1 cellular context compared by ENCODE assay signal in genomic region chr19:984165-984967, GRCh38.
TF ChIP-seq lines count a peak whose summit lies in the region.

A gene with protein sequence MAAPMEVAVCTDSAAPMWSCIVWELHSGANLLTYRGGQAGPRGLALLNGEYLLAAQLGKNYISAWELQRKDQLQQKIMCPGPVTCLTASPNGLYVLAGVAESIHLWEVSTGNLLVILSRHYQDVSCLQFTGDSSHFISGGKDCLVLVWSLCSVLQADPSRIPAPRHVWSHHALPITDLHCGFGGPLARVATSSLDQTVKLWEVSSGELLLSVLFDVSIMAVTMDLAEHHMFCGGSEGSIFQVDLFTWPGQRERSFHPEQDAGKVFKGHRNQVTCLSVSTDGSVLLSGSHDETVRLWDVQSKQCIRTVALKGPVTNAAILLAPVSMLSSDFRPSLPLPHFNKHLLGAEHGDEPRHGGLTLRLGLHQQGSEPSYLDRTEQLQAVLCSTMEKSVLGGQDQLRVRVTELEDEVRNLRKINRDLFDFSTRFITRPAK (plus strand): TSS chr19:984345. CDS start chr19:984354, 9 bp downstream.

TF ChIP-seq in HepG2, 621 proteins besides CTCF, POLR2A, EP300 and RAD21 (continued from another document and continues in another):
- peak; percentile 95 for TF ChIP-seq ZNF687 (CRISPR knock-in tag; IDR thresholded peaks at IDR 0.05)
- 0 out of 2 replicates have a peak, but pooled peaks have one; percentile 51 for TF ChIP-seq RFXAP (CRISPR knock-in tag; IDR thresholded peaks at IDR 0.05; ENCODE audit: borderline replicate concordance)
- peak; percentile 62; the same call in 1 of the 2 replicates for TF ChIP-seq REPIN1 (CRISPR knock-in tag; IDR thresholded peaks at IDR 0.05; ENCODE audit: borderline replicate concordance, low read depth)
- peak; percentile 97 for TF ChIP-seq SAFB2 (CRISPR knock-in tag; IDR thresholded peaks at IDR 0.05; ENCODE audit: borderline replicate concordance, low read depth)
- peak; percentile 77; the same call in 1 of the 2 replicates for TF ChIP-seq EEA1 (CRISPR knock-in tag; IDR thresholded peaks at IDR 0.05; ENCODE audit: borderline replicate concordance)
- peak; percentile 95 for TF ChIP-seq KDM5A (IDR thresholded peaks at IDR 0.05; ENCODE audit: borderline replicate concordance, low read length)
- TF ChIP-seq PITX1 (CRISPR knock-in tag; IDR thresholded peaks at IDR 0.05) = peak; percentile 32; the same call in 1 of the 2 replicates
- no peak for TF ChIP-seq KDM1A (CRISPR knock-in tag; IDR thresholded peaks at IDR 0.05)
- TF ChIP-seq ELF3 (CRISPR knock-in tag; IDR thresholded peaks at IDR 0.05) = 0 out of 2 replicates have a peak, but pooled peaks have one; percentile 21
- peak; percentile 46; the same call in 1 of the 2 replicates for TF ChIP-seq FOXA3 (CRISPR knock-in tag; IDR thresholded peaks at IDR 0.05)
- no peak for TF ChIP-seq DDIT3 (CRISPR knock-in tag; IDR thresholded peaks at IDR 0.05)
- TF ChIP-seq HNRNPL (IDR thresholded peaks at IDR 0.05; ENCODE audit: low read depth, low read length) = 0 out of 2 replicates have a peak, but pooled peaks have one; percentile 41
- no peak for TF ChIP-seq GLI4 (CRISPR knock-in tag; IDR thresholded peaks at IDR 0.05; ENCODE audit: borderline replicate concordance)
- TF ChIP-seq, protein P1, sequence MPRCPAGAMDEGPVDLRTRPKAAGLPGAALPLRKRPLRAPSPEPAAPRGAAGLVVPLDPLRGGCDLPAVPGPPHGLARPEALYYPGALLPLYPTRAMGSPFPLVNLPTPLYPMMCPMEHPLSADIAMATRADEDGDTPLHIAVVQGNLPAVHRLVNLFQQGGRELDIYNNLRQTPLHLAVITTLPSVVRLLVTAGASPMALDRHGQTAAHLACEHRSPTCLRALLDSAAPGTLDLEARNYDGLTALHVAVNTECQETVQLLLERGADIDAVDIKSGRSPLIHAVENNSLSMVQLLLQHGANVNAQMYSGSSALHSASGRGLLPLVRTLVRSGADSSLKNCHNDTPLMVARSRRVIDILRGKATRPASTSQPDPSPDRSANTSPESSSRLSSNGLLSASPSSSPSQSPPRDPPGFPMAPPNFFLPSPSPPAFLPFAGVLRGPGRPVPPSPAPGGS (CRISPR knock-in tag; IDR thresholded peaks at IDR 0.05) = 0 out of 2 replicates have a peak, but pooled peaks have one; percentile 54
- TF ChIP-seq ATF7-NPFF (CRISPR knock-in tag; IDR thresholded peaks at IDR 0.05; ENCODE audit: low read depth) = no peak; the same call in 1 of the 2 replicates
- peak; percentile 90 for TF ChIP-seq BRD4 (CRISPR knock-in tag; IDR thresholded peaks at IDR 0.05)
- peak; percentile 79; the same call in 1 of the 2 replicates for TF ChIP-seq RFXANK (CRISPR knock-in tag; IDR thresholded peaks at IDR 0.05)
- TF ChIP-seq, protein P2, sequence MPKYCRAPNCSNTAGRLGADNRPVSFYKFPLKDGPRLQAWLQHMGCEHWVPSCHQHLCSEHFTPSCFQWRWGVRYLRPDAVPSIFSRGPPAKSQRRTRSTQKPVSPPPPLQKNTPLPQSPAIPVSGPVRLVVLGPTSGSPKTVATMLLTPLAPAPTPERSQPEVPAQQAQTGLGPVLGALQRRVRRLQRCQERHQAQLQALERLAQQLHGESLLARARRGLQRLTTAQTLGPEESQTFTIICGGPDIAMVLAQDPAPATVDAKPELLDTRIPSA (CRISPR knock-in tag; IDR thresholded peaks at IDR 0.05; ENCODE audit: borderline replicate concordance) = no peak
- no peak for TF ChIP-seq SIX1 (CRISPR knock-in tag; IDR thresholded peaks at IDR 0.05; ENCODE audit: borderline replicate concordance)
- TF ChIP-seq, protein P3, sequence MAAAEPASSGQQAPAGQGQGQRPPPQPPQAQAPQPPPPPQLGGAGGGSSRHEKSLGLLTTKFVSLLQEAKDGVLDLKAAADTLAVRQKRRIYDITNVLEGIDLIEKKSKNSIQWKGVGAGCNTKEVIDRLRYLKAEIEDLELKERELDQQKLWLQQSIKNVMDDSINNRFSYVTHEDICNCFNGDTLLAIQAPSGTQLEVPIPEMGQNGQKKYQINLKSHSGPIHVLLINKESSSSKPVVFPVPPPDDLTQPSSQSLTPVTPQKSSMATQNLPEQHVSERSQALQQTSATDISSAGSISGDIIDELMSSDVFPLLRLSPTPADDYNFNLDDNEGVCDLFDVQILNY (CRISPR knock-in tag; conservative IDR thresholded peaks at IDR 0.05) = no peak
- TF ChIP-seq HOXA7 (CRISPR knock-in tag; IDR thresholded peaks at IDR 0.05) = no peak
- TF ChIP-seq GLMP (CRISPR knock-in tag; IDR thresholded peaks at IDR 0.05; ENCODE audit: borderline replicate concordance) = no peak
- peak; percentile 45; the same call in 1 of the 2 replicates for TF ChIP-seq MED1 (CRISPR knock-in tag; IDR thresholded peaks at IDR 0.05)
- no peak for TF ChIP-seq PRDM4 (CRISPR knock-in tag; IDR thresholded peaks at IDR 0.05; ENCODE audit: borderline replicate concordance)
- no peak for TF ChIP-seq ZNF530 (CRISPR knock-in tag; IDR thresholded peaks at IDR 0.05; ENCODE audit: low read depth)
- TF ChIP-seq, protein P4, sequence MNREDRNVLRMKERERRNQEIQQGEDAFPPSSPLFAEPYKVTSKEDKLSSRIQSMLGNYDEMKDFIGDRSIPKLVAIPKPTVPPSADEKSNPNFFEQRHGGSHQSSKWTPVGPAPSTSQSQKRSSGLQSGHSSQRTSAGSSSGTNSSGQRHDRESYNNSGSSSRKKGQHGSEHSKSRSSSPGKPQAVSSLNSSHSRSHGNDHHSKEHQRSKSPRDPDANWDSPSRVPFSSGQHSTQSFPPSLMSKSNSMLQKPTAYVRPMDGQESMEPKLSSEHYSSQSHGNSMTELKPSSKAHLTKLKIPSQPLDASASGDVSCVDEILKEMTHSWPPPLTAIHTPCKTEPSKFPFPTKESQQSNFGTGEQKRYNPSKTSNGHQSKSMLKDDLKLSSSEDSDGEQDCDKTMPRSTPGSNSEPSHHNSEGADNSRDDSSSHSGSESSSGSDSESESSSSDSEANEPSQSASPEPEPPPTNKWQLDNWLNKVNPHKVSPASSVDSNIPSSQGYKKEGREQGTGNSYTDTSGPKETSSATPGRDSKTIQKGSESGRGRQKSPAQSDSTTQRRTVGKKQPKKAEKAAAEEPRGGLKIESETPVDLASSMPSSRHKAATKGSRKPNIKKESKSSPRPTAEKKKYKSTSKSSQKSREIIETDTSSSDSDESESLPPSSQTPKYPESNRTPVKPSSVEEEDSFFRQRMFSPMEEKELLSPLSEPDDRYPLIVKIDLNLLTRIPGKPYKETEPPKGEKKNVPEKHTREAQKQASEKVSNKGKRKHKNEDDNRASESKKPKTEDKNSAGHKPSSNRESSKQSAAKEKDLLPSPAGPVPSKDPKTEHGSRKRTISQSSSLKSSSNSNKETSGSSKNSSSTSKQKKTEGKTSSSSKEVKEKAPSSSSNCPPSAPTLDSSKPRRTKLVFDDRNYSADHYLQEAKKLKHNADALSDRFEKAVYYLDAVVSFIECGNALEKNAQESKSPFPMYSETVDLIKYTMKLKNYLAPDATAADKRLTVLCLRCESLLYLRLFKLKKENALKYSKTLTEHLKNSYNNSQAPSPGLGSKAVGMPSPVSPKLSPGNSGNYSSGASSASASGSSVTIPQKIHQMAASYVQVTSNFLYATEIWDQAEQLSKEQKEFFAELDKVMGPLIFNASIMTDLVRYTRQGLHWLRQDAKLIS (CRISPR knock-in tag; IDR thresholded peaks at IDR 0.05) = no peak
- TF ChIP-seq ERF (CRISPR knock-in tag; IDR thresholded peaks at IDR 0.05) = peak; percentile 66; the same call in 1 of the 2 replicates
- TF ChIP-seq ZNF788 (CRISPR knock-in tag; IDR thresholded peaks at IDR 0.05; ENCODE audit: borderline replicate concordance) = peak; percentile 80; the same call in 1 of the 2 replicates
- TF ChIP-seq HMGA1 (CRISPR knock-in tag; conservative IDR thresholded peaks at IDR 0.05) = no peak
- TF ChIP-seq FOXO4 (CRISPR knock-in tag; conservative IDR thresholded peaks at IDR 0.05) = no peak
- TF ChIP-seq MXD3 (CRISPR knock-in tag; IDR thresholded peaks at IDR 0.05) = peak; percentile 78
- no peak for TF ChIP-seq NKX3-1 (CRISPR knock-in tag; IDR thresholded peaks at IDR 0.05)
- TF ChIP-seq ZNF263 (CRISPR knock-in tag; IDR thresholded peaks at IDR 0.05) = no peak
- 0 out of 2 replicates have a peak, but pooled peaks have one; percentile 27 for TF ChIP-seq ZNF605 (CRISPR knock-in tag; IDR thresholded peaks at IDR 0.05)
- TF ChIP-seq ZNF337 (CRISPR knock-in tag; IDR thresholded peaks at IDR 0.05; ENCODE audit: borderline replicate concordance, low read depth) = 0 out of 2 replicates have a peak, but pooled peaks have one; percentile 68
- TF ChIP-seq ZFP36 (IDR thresholded peaks at IDR 0.05; ENCODE audit: borderline replicate concordance, low read depth, low read length, partially characterized antibody) = no peak
- TF ChIP-seq LBX2 (CRISPR knock-in tag; IDR thresholded peaks at IDR 0.05; ENCODE audit: borderline replicate concordance) = peak; percentile 56; the same call in 1 of the 2 replicates
- no peak for TF ChIP-seq FOXA1 (IDR thresholded peaks at IDR 0.05)
- TF ChIP-seq FOXA1 (CRISPR knock-in tag; IDR thresholded peaks at IDR 0.05) = 0 out of 2 replicates have a peak, but pooled peaks have one; percentile 23
